ENCODE assay signal across 28 cellular contexts in the genomic region with DNA sequence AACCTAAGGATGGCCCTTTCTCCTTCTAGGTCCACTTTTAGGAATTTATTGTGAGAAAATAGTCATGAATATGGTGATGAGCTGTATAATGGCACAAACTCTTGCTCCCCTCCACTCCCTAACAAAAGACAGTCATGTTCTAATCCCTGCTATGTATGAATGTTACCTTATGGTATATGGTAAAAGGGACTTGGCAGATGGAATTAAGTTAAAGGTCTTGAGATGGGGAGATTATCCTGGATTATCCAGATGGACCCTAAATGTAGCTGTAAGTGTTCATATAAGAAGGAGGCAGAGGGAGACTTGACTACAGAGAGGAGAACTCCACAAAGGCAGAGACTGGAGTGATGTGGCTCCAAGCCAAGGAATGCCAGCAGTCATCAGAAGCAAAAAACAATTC.
A peak's percentile ranks its signal among the peaks of the same experiment; 100 is the strongest.
DNase-seq lines count a peak whose midpoint lies in the region; ATAC-seq and TF ChIP-seq lines count a peak whose summit lies in the region.
"Had no signal": no experiment of that assay in that cellular context is flagged by ENCODE, and none has a peak within 500 bp of the region (broad histone marks: within the 10 kb centered on the region; RNA-seq: fewer than 3 reads in every experiment).

No MANE protein-coding gene starts in this region.

- no peak for TF ChIP-seq RAD21 in IMR-90 (IDR thresholded peaks at IDR 0.05; ENCODE audit: low read length)

- no peaks in the 10 kb centered on the region for H4K20me1 ChIP-seq in IMR-90 (ENCODE audit: insufficient read depth, low read length)

- TF ChIP-seq EP300 in esophagus muscularis mucosa (IDR thresholded peaks at IDR 0.05), result no peak

- no peak overlapping the region for H3K27ac Mint-ChIP-seq in mesothelial cell of epicardium
- H3K27ac Mint-ChIP-seq: activated CD4-positive, alpha-beta memory T cell treated with anti-CD3 and anti-CD28 coated beads for 36 hours; activated naive CD4-positive, alpha-beta T cell treated with anti-CD3 and anti-CD28 coated beads, Interleukin-2, amount 10 ng/mL, durations not matched to agents 7 days and 5 days; T-helper 1 cell treated with Interleukin-12 subunit alpha and Interleukin-12 subunit beta and Interleukin-4 antibody, amounts not matched to agents 30 μg/mL and 1 μg/mL, for 36 hours had no signal

- peaks cover 10 to 46% of the 10 kb centered on the region in 2 experiments for H3K79me1 ChIP-seq in IMR-90 (ENCODE audit: low read depth in 1 of 2, low read length in 2 of 2)

- peaks cover 23% of the 10 kb centered on the region for H3K36me3 Mint-ChIP-seq in mesothelial cell of epicardium

- peak overlapping the region; percentile 21; the same call in 1 of the 2 replicates for H3K14ac ChIP-seq in IMR-90 (replicated peaks; ENCODE audit: low read depth, low read length)

- DNase-seq in A673 (ENCODE audit: low spot score) (no peak), IMR-90 (no peak), SJSA1 (ENCODE audit: low read depth in 1 of 2, low spot score in 2 of 2) (no peak), foreskin keratinocyte (no peak), UCSD-AML1 (lab: John Stamatoyannopoulos, UW; ENCODE audit: unreplicated experiment) (no peak), mesothelial cell of epicardium (ENCODE audit: low spot score in 2 of 2, unreplicated experiment in 2 of 2) (no peak), esophagus muscularis mucosa (ENCODE audit: extremely low spot score) (no peak)
- no peak for DNase-seq in effector memory CD4-positive, alpha-beta T cell
- DNase-seq: activated CD4-positive, alpha-beta memory T cell treated with anti-CD3 and anti-CD28 coated beads for 36 hours; activated CD4-positive, alpha-beta T cell treated with anti-CD3 and anti-CD28 coated beads for 1 hour; activated CD8-positive, alpha-beta memory T cell treated with anti-CD3 and anti-CD28 coated beads, Interleukin-2, amount 50 U/mL, for 4 hours; activated naive CD4-positive, alpha-beta T cell treated with anti-CD3 and anti-CD28 coated beads, Interleukin-2, amount 10 ng/mL, durations not matched to agents 7 days and 5 days; adrenal gland; colonic mucosa; effector CD8-positive, alpha-beta T cell; erythroblast; left lung; mesendoderm; NCI-H1417 treated with DMSO at 0.1 percent for 48 hours; NCI-H2029 treated with DMSO at 0.1 percent for 48 hours; NCI-H226; NCI-H748 treated with DMSO at 0.1 percent for 48 hours; tibial artery had no signal

- H3K9me1 ChIP-seq in IMR-90 (ENCODE audit: insufficient read depth, low read length), result peaks cover 6% of the 10 kb centered on the region

- peaks cover 19% of the 10 kb centered on the region for H3K9me3 Mint-ChIP-seq in mesothelial cell of epicardium

- H3K4me3 Mint-ChIP-seq in mesothelial cell of epicardium, result no peak overlapping the region
- H3K4me3 Mint-ChIP-seq: activated CD4-positive, alpha-beta memory T cell treated with anti-CD3 and anti-CD28 coated beads for 36 hours; activated naive CD4-positive, alpha-beta T cell treated with anti-CD3 and anti-CD28 coated beads, Interleukin-2, amount 10 ng/mL, durations not matched to agents 7 days and 5 days; neural crest cell; T-helper 1 cell treated with Interleukin-12 subunit alpha and Interleukin-12 subunit beta and Interleukin-4 antibody, amounts not matched to agents 30 μg/mL and 1 μg/mL, for 36 hours had no signal

- in situ Hi-C loops in IMR-90 (cut with MboI; ENCODE audit: low sequenced_read_pairs), result no loop called here

- H3K56ac ChIP-seq in IMR-90 (ENCODE audit: extremely low read depth, insufficient read depth, low read length), result no peak overlapping the region

- H2AFZ ChIP-seq in IMR-90 (replicated peaks; ENCODE audit: low read length, poor library complexity), result no peak overlapping the region

- H3K27me3 ChIP-seq in A673 (replicated peaks; ENCODE audit: insufficient read depth, low read depth, low read length, poor library complexity) (no peaks in the 10 kb centered on the region), IMR-90 (ENCODE audit: control insufficient read depth, insufficient read depth, low read length) (no peaks in the 10 kb centered on the region), SJSA1 (replicated peaks) (no peaks in the 10 kb centered on the region), foreskin keratinocyte (no peaks in the 10 kb centered on the region), esophagus muscularis mucosa (peaks cover 0 to 5% (median 0%) of the 10 kb centered on the region in 4 donors)
- no peaks in the 10 kb centered on the region for H3K27me3 ChIP-seq in effector memory CD4-positive, alpha-beta T cell (replicated peaks; ENCODE audit: control insufficient read depth, insufficient read depth, low read length, poor library complexity, severe bottlenecking)
- H3K27me3 ChIP-seq: adrenal gland, BE2C, colonic mucosa, left lung had no signal

- H4K5ac ChIP-seq in IMR-90 (ENCODE audit: low read depth, low read length), result no peak overlapping the region

- intact Hi-C loops in A673 (cut with micrococcal nuclease; ENCODE audit: unreplicated experiment) (loop anchor here (1.0 to 5.0 kb wide), 3 partner anchors 10 to 295 kb away; a partner anchor contains a TSS), IMR-90 (cut with micrococcal nuclease) (no loop called here), esophagus muscularis mucosa (cut with DNase I) (no loop called here)

- peak overlapping the region; percentile 16; the same call in 1 of the 2 replicates for H3K4ac ChIP-seq in IMR-90 (ENCODE audit: low read depth, low read length)

- H4K91ac ChIP-seq in IMR-90 (ENCODE audit: insufficient read depth, low read depth, low read length), result no peak overlapping the region

- no TSS peak for BruUV-seq in A673 (replicated peaks; lab: Mats Ljungman, UMichigan)
- no TSS peak for BruUV-seq in IMR-90 (replicated peaks; lab: Mats Ljungman, UMichigan)

- no peak overlapping the region for H3K23ac ChIP-seq in IMR-90 (ENCODE audit: low read depth, low read length)

- dilution Hi-C loops in IMR-90 (cut with HindIII; ENCODE audit: low sequenced_read_pairs, unreplicated experiment), result no loop called here

- H2BK15ac ChIP-seq in IMR-90 (ENCODE audit: low read depth, low read length), result no peak overlapping the region

- peaks cover 17% of the 10 kb centered on the region for H3K9me3 ChIP-seq in A673 (ENCODE audit: low read depth, low read length, poor library complexity, severe bottlenecking)
- H3K9me3 ChIP-seq in IMR-90 (ENCODE audit: control insufficient read depth, insufficient read depth, low read length), result peaks cover 7% of the 10 kb centered on the region
- H3K9me3 ChIP-seq in SJSA1 (replicated peaks), result peaks cover 8% of the 10 kb centered on the region
- H3K9me3 ChIP-seq in effector memory CD4-positive, alpha-beta T cell (ENCODE audit: control insufficient read depth, low read length), result peaks cover 3% of the 10 kb centered on the region
- H3K9me3 ChIP-seq in esophagus muscularis mucosa, result peaks cover 0 to 23% (median 18%) of the 10 kb centered on the region in 4 donors
- H3K9me3 ChIP-seq: BE2C, colonic mucosa had no signal

- H3K27me3 Mint-ChIP-seq in mesothelial cell of epicardium (ENCODE audit: low read depth), result no peaks in the 10 kb centered on the region

- H3K4me1 ChIP-seq in A673 (ENCODE audit: insufficient read depth, low read length, poor library complexity, severe bottlenecking) (peaks cover 59% of the 10 kb centered on the region), IMR-90 (ENCODE audit: control insufficient read depth, insufficient read depth, low read length) (peaks cover 10% of the 10 kb centered on the region), SJSA1 (replicated peaks) (peaks cover 59% of the 10 kb centered on the region), foreskin keratinocyte (peaks cover 33% of the 10 kb centered on the region), esophagus muscularis mucosa (peaks cover 0 to 12% (median 4%) of the 10 kb centered on the region in 4 donors)
- no peaks in the 10 kb centered on the region for H3K4me1 ChIP-seq in effector memory CD4-positive, alpha-beta T cell (ENCODE audit: control insufficient read depth, insufficient read depth, low read length, poor library complexity, severe bottlenecking)
- H3K4me1 ChIP-seq: adrenal gland had no signal

- POLR2A ChIA-PET in A673 (lab: Charles Lee; ENCODE audit: low non-redundant PET) (no interaction called here), IMR-90 (lab: Charles Lee; ENCODE audit: unreplicated experiment) (no interaction called here)

- TF ChIP-seq CTCF in A673 (conservative IDR thresholded peaks at IDR 0.05; ENCODE audit: low read depth, low read length) (no peak), IMR-90 (conservative IDR thresholded peaks at IDR 0.05; ENCODE audit: low read depth, low read length) (no peak), foreskin keratinocyte (conservative IDR thresholded peaks at IDR 0.05) (no peak), mesothelial cell of epicardium (IDR thresholded peaks at IDR 0.05; ENCODE audit: unreplicated experiment) (no peak), esophagus muscularis mucosa (IDR thresholded peaks at IDR 0.05) (no peak)

- 0 out of 2 replicates have a peak overlapping the region, but pooled peaks have one; percentile 3 for H2AK5ac ChIP-seq in IMR-90 (ENCODE audit: low read depth, low read length)

- no peaks in the 10 kb centered on the region for H3K36me3 ChIP-seq in A673 (ENCODE audit: insufficient read depth, low read length, poor library complexity, severe bottlenecking)
- H3K36me3 ChIP-seq in IMR-90 (ENCODE audit: control insufficient read depth, insufficient read depth, low read length), result no peaks in the 10 kb centered on the region
- H3K36me3 ChIP-seq in SJSA1, result peaks cover 5% of the 10 kb centered on the region; the same call in 1 of the 2 replicates
- no peaks in the 10 kb centered on the region for H3K36me3 ChIP-seq in effector memory CD4-positive, alpha-beta T cell (ENCODE audit: control insufficient read depth, insufficient read depth, low read length)
- no peaks in the 10 kb centered on the region for H3K36me3 ChIP-seq in esophagus muscularis mucosa
- H3K36me3 ChIP-seq: adrenal gland, BE2C, colonic mucosa, left lung, tibial artery had no signal

- no peak overlapping the region for H3K18ac ChIP-seq in IMR-90 (ENCODE audit: low read depth, low read length)

- no peak overlapping the region for H3K9ac ChIP-seq in IMR-90 (ENCODE audit: low read depth, low read length)

- no peak for TF ChIP-seq POLR2A in IMR-90 (IDR thresholded peaks at IDR 0.05; ENCODE audit: low read depth, low read length)
- TF ChIP-seq POLR2A in esophagus muscularis mucosa (IDR thresholded peaks at IDR 0.05; ENCODE audit: low read depth), result no peak

- no peak overlapping the region for H3K4me3 ChIP-seq in A673 (ENCODE audit: low read depth, low read length, poor library complexity, severe bottlenecking)
- no peak overlapping the region for H3K4me3 ChIP-seq in IMR-90 (ENCODE audit: insufficient read depth, low read depth, low read length)
- no peak overlapping the region for H3K4me3 ChIP-seq in SJSA1
- no peak overlapping the region for H3K4me3 ChIP-seq in effector memory CD4-positive, alpha-beta T cell (ENCODE audit: insufficient read depth, low read depth, low read length, poor library complexity, severe bottlenecking)
- no peak overlapping the region for H3K4me3 ChIP-seq in esophagus muscularis mucosa
- H3K4me3 ChIP-seq: adrenal gland, colonic mucosa, left lung, SK-N-MC, tibial artery had no signal

- peak overlapping the region; percentile 92 for H3K27ac ChIP-seq in A673 (ENCODE audit: low read depth, low read length, poor library complexity, severe bottlenecking)
- H3K27ac ChIP-seq in IMR-90 (ENCODE audit: insufficient read depth, low read length), result no peak overlapping the region
- peak overlapping the region; percentile 5; the same call in 1 of the 2 replicates for H3K27ac ChIP-seq in SJSA1
- peak overlapping the region; percentile 70 for H3K27ac ChIP-seq in foreskin keratinocyte
- no peak overlapping the region for H3K27ac ChIP-seq in effector memory CD4-positive, alpha-beta T cell (ENCODE audit: insufficient read depth, low read length, poor library complexity, severe bottlenecking)
- no peak overlapping the region for H3K27ac ChIP-seq in esophagus muscularis mucosa (replicated peaks in 1 of 4)
- H3K27ac ChIP-seq: adrenal gland, colonic mucosa, left lung, SK-N-MC, tibial artery had no signal

- H2BK5ac ChIP-seq in IMR-90 (ENCODE audit: low read depth, low read length, poor library complexity, severe bottlenecking), result no peak overlapping the region

- CTCF ChIA-PET in A673 (lab: Charles Lee) (no interaction called here), IMR-90 (lab: Yijun Ruan, JAX) (interaction anchor here (0.6 kb wide), 1 partner anchor 29 kb away, joined by 3 read pairs; no protein-coding TSS in a partner anchor)

- no peak overlapping the region; the same call in 1 of the 2 replicates for H2BK120ac ChIP-seq in IMR-90 (ENCODE audit: low read depth, low read length)

- no peak overlapping the region for H2BK20ac ChIP-seq in IMR-90 (ENCODE audit: low read depth, low read length)

- no peak for ATAC-seq in IMR-90 (ENCODE audit: low read depth)
- no peak for ATAC-seq in foreskin keratinocyte
- ATAC-seq: left lung, right cardiac atrium had no signal

- no peak overlapping the region for H2AK9ac ChIP-seq in IMR-90 (replicated peaks; ENCODE audit: low read depth, low read length, poor library complexity)

- no peak overlapping the region for H4K8ac ChIP-seq in IMR-90 (ENCODE audit: low read depth in 2 of 2, low read length in 2 of 2)

- peaks cover 27% of the 10 kb centered on the region for H3K4me1 Mint-ChIP-seq in mesothelial cell of epicardium

- H3K4me2 ChIP-seq in IMR-90 (ENCODE audit: low read depth, low read length), result no peak overlapping the region

Comparison
In these comparisons a context has a peak if more than half of its experiments do, and no peak if none do; other contexts are left out.
1. H3K27ac ChIP-seq: peak in A673 (single experiment), SJSA1 (single experiment) and foreskin keratinocyte (single experiment); none in IMR-90 (single experiment), effector memory CD4-positive, alpha-beta T cell (single experiment) and esophagus muscularis mucosa (0 of 4).